ENCODE assay signal across 8 cellular contexts in the genomic region with DNA sequence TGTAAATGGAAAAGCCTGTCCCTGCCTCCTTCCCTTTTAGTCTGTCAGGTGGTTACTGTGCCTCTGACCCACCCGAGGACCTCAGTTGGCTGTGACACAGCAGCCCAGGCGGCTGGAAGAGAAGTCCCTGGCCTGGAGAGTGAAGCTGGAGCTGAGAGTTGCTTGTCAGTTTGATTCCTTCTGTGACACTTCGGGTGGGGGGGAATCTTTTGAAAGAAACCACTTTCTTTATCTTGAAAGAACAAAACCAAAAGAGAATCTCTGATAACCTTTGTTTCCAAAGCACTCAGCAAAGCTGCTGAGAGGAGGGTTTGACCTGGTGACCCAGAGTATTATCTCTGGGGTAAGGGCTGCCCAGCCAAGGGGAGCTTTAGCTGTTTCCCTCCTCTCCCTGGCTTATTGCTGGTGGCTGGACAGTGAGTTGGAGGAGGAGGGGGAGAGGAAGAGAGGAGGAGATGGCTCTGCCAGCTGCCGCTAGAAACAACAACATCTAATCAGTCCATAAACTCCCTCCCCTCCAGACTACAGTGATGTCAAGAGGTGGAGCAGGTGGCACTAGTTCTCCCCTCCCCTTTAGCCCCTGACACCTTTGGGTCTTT. TPM values are rescaled to one million over a fixed set of nuclear protein-coding genes. Genes with fewer than 3 reads are reported as not detected.
DNase-seq lines count a peak whose midpoint lies in the region; TF ChIP-seq lines count a peak whose summit lies in the region.

No MANE protein-coding gene starts in this region.

- H3K36me3 ChIP-seq in rectal smooth muscle tissue (ENCODE audit: control insufficient read depth, insufficient read depth, low read length) = no peaks in the 10 kb centered on the region
- H3K36me3 ChIP-seq in GM23248 (ENCODE audit: low read depth) = no peaks in the 10 kb centered on the region

- no peak overlapping the region for H3K4me3 ChIP-seq in rectal smooth muscle tissue (ENCODE audit: low read length)
- no peak overlapping the region for H3K4me3 ChIP-seq in GM23248

- no peak overlapping the region for H2AFZ ChIP-seq in GM23248

- peaks cover 27% of the 10 kb centered on the region for H3F3A ChIP-seq in GM23248 (ENCODE audit: insufficient read depth)

- H3K4me1 ChIP-seq in rectal smooth muscle tissue (ENCODE audit: control insufficient read depth, insufficient read depth, low read length) (peaks cover 58% of the 10 kb centered on the region), GM23248 (ENCODE audit: insufficient read depth) (peaks cover 59% of the 10 kb centered on the region)

- H3K27ac ChIP-seq in VCaP (peak overlapping the region; percentile 99), rectal smooth muscle tissue (ENCODE audit: low read depth, low read length) (peak overlapping the region; percentile 82), GM23248 (no peak overlapping the region)

- H3K9me2 ChIP-seq in GM23248 (ENCODE audit: insufficient read depth) = no peaks in the 10 kb centered on the region

- no peak for TF ChIP-seq CTCF in VCaP (conservative IDR thresholded peaks at IDR 0.05)

- H3K9ac ChIP-seq in rectal smooth muscle tissue (ENCODE audit: low read length) (peak overlapping the region; percentile 26), GM23248 (no peak overlapping the region)

- H3K27me3 ChIP-seq in rectal smooth muscle tissue (ENCODE audit: control insufficient read depth, insufficient read depth, low read length) (no peaks in the 10 kb centered on the region), GM23248 (replicated peaks; ENCODE audit: insufficient read depth) (no peaks in the 10 kb centered on the region)

- intact Hi-C loops in head of caudate nucleus (cut with DNase I) = no loop called here

- H3K4me2 ChIP-seq in GM23248 (ENCODE audit: unreplicated experiment) = no peak overlapping the region

- peaks cover 63% of the 10 kb centered on the region for H3K79me2 ChIP-seq in GM23248 (ENCODE audit: insufficient read depth)

- in situ Hi-C loops in GM23248 (cut with MboI) = no loop called here

- peak; percentile 12 for DNase-seq in activated CD4-positive, alpha-beta T cell treated with anti-CD3 and anti-CD28 coated beads for 1 hour
- no peak for DNase-seq in activated CD4-positive, alpha-beta T cell treated with anti-CD3 and anti-CD28 coated beads for 48 hours
- peak in 30 of 42 donors; percentile 33 to 81 (median 61) for DNase-seq in head of caudate nucleus
- no peak for DNase-seq in GM23248
- no peak for DNase-seq in AG08395 (ENCODE audit: low spot score)
- DNase-seq in DMS114 treated with DMSO at 0.1 percent for 48 hours (lab: John Stamatoyannopoulos, UW; ENCODE audit: unreplicated experiment) = no peak

- no peaks in the 10 kb centered on the region for H3K9me3 ChIP-seq in GM23248 (ENCODE audit: low read depth)

- no peaks in the 10 kb centered on the region for H4K20me1 ChIP-seq in GM23248 (ENCODE audit: insufficient read depth)

- WGBS in GM23248 (ENCODE audit: low coverage in 1 of 2, low lambda C conversion rate in 2 of 2, missing lambda C conversion rate in 2 of 2), 2 experiments = 50 to 58% methylated on average over 4 of the region's 4 CpGs

RNA-seq across cellular contexts. Expression of gene YPEL2, which starts 34.0 kb away (rescaled TPM):
- total RNA-seq in GM23248 (2014; rRNA removed; shearing (Covaris generic)) = 5.8 and 6.6 TPM in 2 replicates
- 9.0 and 9.6 TPM in 2 replicates for polyA plus RNA-seq in GM23248 (2016; fragmentation: Nextera tagmentation; extraction: Ambion mirVana)

Comparison
In these comparisons a context has a peak if more than half of its experiments do, and no peak if none do; other contexts are left out.
1. DNase-seq: peak in activated CD4-positive, alpha-beta T cell treated with anti-CD3 and anti-CD28 coated beads for 1 hour (single experiment) and head of caudate nucleus (30 of 42); none in activated CD4-positive, alpha-beta T cell treated with anti-CD3 and anti-CD28 coated beads for 48 hours (single experiment), GM23248 (single experiment), AG08395 (single experiment) and DMS114 treated with DMSO at 0.1 percent for 48 hours (single experiment).